ENCODE assay signal across 9 cellular contexts in the genomic region with DNA sequence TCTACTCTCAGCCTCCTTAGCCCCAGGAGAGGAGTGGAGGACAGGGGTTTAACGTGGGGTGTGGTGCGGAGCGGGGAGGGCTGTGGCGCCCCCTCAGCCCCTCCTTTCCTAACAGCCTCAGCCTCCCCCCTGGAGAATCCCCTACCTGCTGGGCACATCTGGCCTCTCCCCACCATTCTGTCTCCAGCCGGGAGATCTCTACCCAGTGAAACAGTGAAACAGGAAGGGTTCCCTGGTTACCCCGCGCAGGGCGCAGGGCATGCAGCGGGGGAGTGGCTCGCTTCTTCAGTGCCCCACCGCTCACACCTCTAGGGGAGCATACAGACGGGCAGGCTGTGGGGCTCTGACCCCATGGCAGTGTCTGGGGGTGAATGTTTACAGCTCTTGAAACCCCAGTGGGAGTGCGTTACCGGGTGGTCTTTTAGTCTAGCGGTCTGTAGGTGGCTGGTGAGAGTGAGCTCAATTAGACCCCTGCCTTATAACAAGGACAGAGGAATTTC. TPM values are rescaled to one million over a fixed set of nuclear protein-coding genes. Genes with fewer than 3 reads are reported as not detected.
DNase-seq lines count a peak whose midpoint lies in the region; TF ChIP-seq lines count a peak whose summit lies in the region.
"Had no signal": no experiment of that assay in that cellular context is flagged by ENCODE, and none has a peak within 500 bp of the region (broad histone marks: within the 10 kb centered on the region; RNA-seq: fewer than 3 reads in every experiment).

No MANE protein-coding gene starts in this region.

- peaks cover 3% of the 10 kb centered on the region for H3K27me3 ChIP-seq in CD4-positive, alpha-beta memory T cell (ENCODE audit: insufficient read depth, low read length)

- peak overlapping the region; percentile 74 for H3K27ac ChIP-seq in CD4-positive, alpha-beta memory T cell (ENCODE audit: low read depth, low read length)

- H3K9me3 Mint-ChIP-seq in CD4-positive, alpha-beta memory T cell, result no peaks in the 10 kb centered on the region
- H3K9me3 Mint-ChIP-seq in brain (peaks cover 0 to 4% (median 0%) of the 10 kb centered on the region in 5 experiments), neural crest cell (no peaks in the 10 kb centered on the region)

- H3K36me3 Mint-ChIP-seq in CD4-positive, alpha-beta memory T cell, result peaks cover 0 to 3% of the 10 kb centered on the region in 2 donors
- H3K36me3 Mint-ChIP-seq in brain (no peaks in the 10 kb centered on the region), neural crest cell (ENCODE audit: low read depth) (no peaks in the 10 kb centered on the region)

- intact Hi-C loops in CD4-positive, alpha-beta memory T cell (cut with micrococcal nuclease), result no loop called here

- peak overlapping the region in 6 of 7 donors; percentile 84 to 97 (median 95) for H3K27ac Mint-ChIP-seq in CD4-positive, alpha-beta memory T cell
- H3K27ac Mint-ChIP-seq in brain (peak overlapping the region; percentile 14 to 97 (median 76)), neural crest cell (ENCODE audit: unreplicated experiment) (peak overlapping the region; percentile 75)

- no peaks in the 10 kb centered on the region for H3K9me3 ChIP-seq in CD4-positive, alpha-beta memory T cell (ENCODE audit: control insufficient read depth in 1 of 2, low read length in 2 of 2)

- CTCF ChIA-PET in CD4-positive, alpha-beta memory T cell (lab: Charles Lee; ENCODE audit: partially characterized antibody), result interaction anchor here (0.9 to 1.9 kb wide), 3 partner anchors 33 to 117 kb away, joined by 3 to 9 read pairs (median 3); no protein-coding TSS in a partner anchor

- peaks cover 13 to 36% (median 23%) of the 10 kb centered on the region in 4 donors for H3K4me1 Mint-ChIP-seq in CD4-positive, alpha-beta memory T cell
- H3K4me1 Mint-ChIP-seq in brain, result peaks cover 53% of the 10 kb centered on the region
- H3K4me1 Mint-ChIP-seq in neural crest cell, result peaks cover 25% of the 10 kb centered on the region

- H3K36me3 ChIP-seq in CD4-positive, alpha-beta memory T cell (ENCODE audit: insufficient read depth, low read length), result no peaks in the 10 kb centered on the region

- peak overlapping the region; percentile 78 to 96 for H3K4me3 ChIP-seq in CD4-positive, alpha-beta memory T cell (ENCODE audit: low read length in 2 of 2)
- H3K4me3 ChIP-seq in LNCaP clone FGC (ENCODE audit: low read depth, low read length), result peak overlapping the region; percentile 80

- peaks cover 0 to 1% of the 10 kb centered on the region in 2 donors for H3K27me3 Mint-ChIP-seq in CD4-positive, alpha-beta memory T cell
- H3K27me3 Mint-ChIP-seq in brain, result peaks cover 3% of the 10 kb centered on the region
- H3K27me3 Mint-ChIP-seq in neural crest cell (ENCODE audit: low read depth), result no peaks in the 10 kb centered on the region

- peak overlapping the region; percentile 91 to 97 (median 96) for H3K4me3 Mint-ChIP-seq in CD4-positive, alpha-beta memory T cell
- H3K4me3 Mint-ChIP-seq in brain, result peak overlapping the region in 1 of 5 experiments; percentile 68
- H3K4me3 Mint-ChIP-seq in neural crest cell, result no peak overlapping the region

- H3K4me1 ChIP-seq in CD4-positive, alpha-beta memory T cell (ENCODE audit: insufficient read depth, low read length), result peaks cover 29% of the 10 kb centered on the region

- POLR2A ChIA-PET in CD4-positive, alpha-beta memory T cell (lab: Charles Lee; ENCODE audit: partially characterized antibody), result interaction anchor here (0.8 to 3.5 kb wide), 3 partner anchors 38 to 264 kb away, joined by 3 to 23 read pairs (median 4); a partner anchor contains a TSS

- no peak for DNase-seq in CD4-positive, alpha-beta memory T cell
- no peak for DNase-seq in LNCaP clone FGC (ENCODE audit: low read depth)
- DNase-seq in neural crest cell (ENCODE audit: low read depth, low spot score), result no peak
- no peak for DNase-seq in NCI-H2196 treated with DMSO at 0.1 percent for 48 hours (lab: John Stamatoyannopoulos, UW; ENCODE audit: unreplicated experiment)
- no peak for DNase-seq in NCI-H187 treated with DMSO at 0.1 percent for 48 hours (lab: John Stamatoyannopoulos, UW)
- no peak for DNase-seq in GM20000 (ENCODE audit: low spot score)
- no peak for DNase-seq in activated CD4-positive, alpha-beta T cell treated with anti-CD3 and anti-CD28 coated beads, Interleukin-2, amount 50 U/mL, for 1 hour
- DNase-seq: NCI-H2107 had no signal

- no peak for TF ChIP-seq CTCF in LNCaP clone FGC (IDR thresholded peaks at IDR 0.05; ENCODE audit: control insufficient read depth, extremely low read depth, insufficient read depth)
- no peak for TF ChIP-seq CTCF in brain (conservative IDR thresholded peaks at IDR 0.05)
- TF ChIP-seq CTCF in neural crest cell (conservative IDR thresholded peaks at IDR 0.05), result no peak
- TF ChIP-seq CTCF in GM20000 (IDR thresholded peaks at IDR 0.05; ENCODE audit: extremely low read depth, missing control alignments), result no peak

RNA-seq across cellular contexts. Expression of a gene that starts 54.7 kb away (rescaled TPM):
- not detected for total RNA-seq in CD4-positive, alpha-beta memory T cell
- not detected for polyA plus RNA-seq in CD4-positive, alpha-beta memory T cell
- 1.6 TPM for polyA plus RNA-seq in brain (ENCODE audit: insufficient read depth, low read depth, low replicate concordance)
- 8.2 and 8.6 TPM in 2 replicates for total RNA-seq in neural crest cell
